8 cellular contexts compared by ENCODE assay signal in genomic region chr6:147285087-147285855, GRCh38.
DNase-seq lines count a peak whose midpoint lies in the region; ATAC-seq and TF ChIP-seq lines count a peak whose summit lies in the region.

No MANE protein-coding gene starts in this region.

- in situ Hi-C loops in SK-MEL-5 (cut with HindIII; ENCODE audit: low pct_unique_long_range_greater_than_20kb, low sequenced_read_pairs): no loop called here

- no peak overlapping the region for H3K27ac ChIP-seq in esophagus squamous epithelium

- peaks cover 0 to 18% (median 0%) of the 10 kb centered on the region in 3 donors for H3K36me3 ChIP-seq in esophagus squamous epithelium

- H3K4me1 Mint-ChIP-seq in CD14-positive monocyte: peaks cover 25% of the 10 kb centered on the region

- H3K9me3 Mint-ChIP-seq in CD14-positive monocyte: no peaks in the 10 kb centered on the region

- no peaks in the 10 kb centered on the region for H3K27me3 Mint-ChIP-seq in CD14-positive monocyte (ENCODE audit: low read depth in 3 of 3)

- peak overlapping the region in 3 of 7 donors; percentile 14 to 61 (median 21) for H3K27ac Mint-ChIP-seq in CD14-positive monocyte

- no peak overlapping the region for H3K4me3 ChIP-seq in esophagus squamous epithelium

- 28 to 33% methylated on average over 3 of the region's 3 CpGs for WGBS in esophagus squamous epithelium, 2 donors

- TF ChIP-seq POLR2A in esophagus squamous epithelium (IDR thresholded peaks at IDR 0.05): no peak

- peaks cover 0 to 5% (median 0%) of the 10 kb centered on the region in 3 donors for H3K4me1 ChIP-seq in esophagus squamous epithelium

- H3K36me3 Mint-ChIP-seq in CD14-positive monocyte: peaks cover 26 to 27% of the 10 kb centered on the region in 2 donors

- no peaks in the 10 kb centered on the region for H3K9me3 ChIP-seq in esophagus squamous epithelium

- ATAC-seq in GM18867 (IDR thresholded peaks at IDR 0.05; ENCODE audit: unreplicated experiment) (peak; percentile 76), HG03520 (IDR thresholded peaks at IDR 0.05; ENCODE audit: unreplicated experiment) (peak; percentile 57), omental fat pad (ENCODE audit: low FRiP score) (peak; percentile 37)

- intact Hi-C loops in CD14-positive monocyte (cut with micrococcal nuclease): no loop called here
- intact Hi-C loops in esophagus squamous epithelium (cut with DNase I): no loop called here

- H3K27me3 ChIP-seq in esophagus squamous epithelium: no peaks in the 10 kb centered on the region

- DNase-seq in CD14-positive monocyte (ENCODE audit: low spot score): no peak
- peak; percentile 62 for DNase-seq in SK-MEL-5 (ENCODE audit: low read depth, low spot score)
- no peak for DNase-seq in esophagus squamous epithelium (lab: John Stamatoyannopoulos, UW)
- DNase-seq in omental fat pad (ENCODE audit: low spot score): no peak
- DNase-seq in effector CD8-positive, alpha-beta T cell (lab: John Stamatoyannopoulos, UW): no peak
- no peak for DNase-seq in GDM1 (lab: John Stamatoyannopoulos, UW)

- TF ChIP-seq CTCF in CD14-positive monocyte (IDR thresholded peaks at IDR 0.05): peak; percentile 55
- peak; percentile 17 to 59 (median 37) for TF ChIP-seq CTCF in esophagus squamous epithelium (IDR thresholded peaks at IDR 0.05)
- no peak for TF ChIP-seq CTCF in omental fat pad (IDR thresholded peaks at IDR 0.05)

- peak overlapping the region in 1 of 2 donors; percentile 69 for H3K4me3 Mint-ChIP-seq in CD14-positive monocyte

Comparison
In these comparisons a context has a peak if more than half of its experiments do, and no peak if none do; other contexts are left out.
1. CTCF ChIP-seq: peak in CD14-positive monocyte (single experiment) and esophagus squamous epithelium (6 of 6); none in omental fat pad (0 of 3).
2. Peak in every context shown above with its lines, with median percentiles within 50 percentile points of each other: ATAC-seq.